In the genomic region with DNA sequence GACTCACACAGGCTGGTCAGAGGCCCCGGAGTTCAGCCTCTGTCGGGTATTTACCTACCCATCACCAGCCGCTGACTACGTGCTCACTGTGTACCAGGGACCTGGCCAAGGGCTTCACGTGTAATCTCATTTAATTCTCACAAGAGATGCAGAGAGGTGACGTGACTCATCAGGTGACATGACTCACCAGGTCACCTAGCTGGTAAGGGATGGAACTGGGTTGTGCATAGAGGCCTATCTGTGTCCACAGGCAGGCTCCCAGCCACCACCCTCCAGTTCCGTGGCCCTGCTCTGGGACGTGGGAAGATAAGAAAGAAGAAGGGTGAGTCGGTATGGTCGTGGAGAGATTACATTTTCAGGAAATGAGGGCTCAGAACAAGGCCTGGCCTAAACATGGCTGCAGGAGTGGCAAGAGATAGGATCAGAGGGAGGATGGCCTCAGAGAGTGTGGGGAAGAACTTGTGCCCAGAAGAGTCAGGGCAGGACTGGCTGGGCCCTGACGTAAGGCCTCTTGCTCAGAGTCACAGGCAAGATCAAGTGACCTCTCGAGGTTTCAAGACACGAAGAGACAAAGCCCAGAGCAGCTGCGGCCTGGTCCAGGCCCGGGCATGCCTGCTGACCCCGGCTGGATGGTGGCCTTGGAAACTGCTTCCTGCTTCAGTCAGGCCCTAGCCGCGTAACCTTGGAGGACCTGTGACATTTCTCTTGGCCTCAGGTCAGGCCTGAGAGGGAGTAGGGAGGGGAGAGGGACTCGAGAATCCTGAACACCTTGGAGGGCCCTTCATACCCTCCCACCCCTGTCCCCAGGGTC, we compare ENCODE assay signal across 2 cellular contexts.
A peak's percentile ranks its signal among the peaks of the same experiment; 100 is the strongest.
TF ChIP-seq lines count a peak whose summit lies in the region.

No MANE protein-coding gene starts in this region.

TF ChIP-seq in K562, 482 proteins besides CTCF, POLR2A, EP300 and RAD21 (continued from another document and continues in another):
- TF ChIP-seq, protein P1, sequence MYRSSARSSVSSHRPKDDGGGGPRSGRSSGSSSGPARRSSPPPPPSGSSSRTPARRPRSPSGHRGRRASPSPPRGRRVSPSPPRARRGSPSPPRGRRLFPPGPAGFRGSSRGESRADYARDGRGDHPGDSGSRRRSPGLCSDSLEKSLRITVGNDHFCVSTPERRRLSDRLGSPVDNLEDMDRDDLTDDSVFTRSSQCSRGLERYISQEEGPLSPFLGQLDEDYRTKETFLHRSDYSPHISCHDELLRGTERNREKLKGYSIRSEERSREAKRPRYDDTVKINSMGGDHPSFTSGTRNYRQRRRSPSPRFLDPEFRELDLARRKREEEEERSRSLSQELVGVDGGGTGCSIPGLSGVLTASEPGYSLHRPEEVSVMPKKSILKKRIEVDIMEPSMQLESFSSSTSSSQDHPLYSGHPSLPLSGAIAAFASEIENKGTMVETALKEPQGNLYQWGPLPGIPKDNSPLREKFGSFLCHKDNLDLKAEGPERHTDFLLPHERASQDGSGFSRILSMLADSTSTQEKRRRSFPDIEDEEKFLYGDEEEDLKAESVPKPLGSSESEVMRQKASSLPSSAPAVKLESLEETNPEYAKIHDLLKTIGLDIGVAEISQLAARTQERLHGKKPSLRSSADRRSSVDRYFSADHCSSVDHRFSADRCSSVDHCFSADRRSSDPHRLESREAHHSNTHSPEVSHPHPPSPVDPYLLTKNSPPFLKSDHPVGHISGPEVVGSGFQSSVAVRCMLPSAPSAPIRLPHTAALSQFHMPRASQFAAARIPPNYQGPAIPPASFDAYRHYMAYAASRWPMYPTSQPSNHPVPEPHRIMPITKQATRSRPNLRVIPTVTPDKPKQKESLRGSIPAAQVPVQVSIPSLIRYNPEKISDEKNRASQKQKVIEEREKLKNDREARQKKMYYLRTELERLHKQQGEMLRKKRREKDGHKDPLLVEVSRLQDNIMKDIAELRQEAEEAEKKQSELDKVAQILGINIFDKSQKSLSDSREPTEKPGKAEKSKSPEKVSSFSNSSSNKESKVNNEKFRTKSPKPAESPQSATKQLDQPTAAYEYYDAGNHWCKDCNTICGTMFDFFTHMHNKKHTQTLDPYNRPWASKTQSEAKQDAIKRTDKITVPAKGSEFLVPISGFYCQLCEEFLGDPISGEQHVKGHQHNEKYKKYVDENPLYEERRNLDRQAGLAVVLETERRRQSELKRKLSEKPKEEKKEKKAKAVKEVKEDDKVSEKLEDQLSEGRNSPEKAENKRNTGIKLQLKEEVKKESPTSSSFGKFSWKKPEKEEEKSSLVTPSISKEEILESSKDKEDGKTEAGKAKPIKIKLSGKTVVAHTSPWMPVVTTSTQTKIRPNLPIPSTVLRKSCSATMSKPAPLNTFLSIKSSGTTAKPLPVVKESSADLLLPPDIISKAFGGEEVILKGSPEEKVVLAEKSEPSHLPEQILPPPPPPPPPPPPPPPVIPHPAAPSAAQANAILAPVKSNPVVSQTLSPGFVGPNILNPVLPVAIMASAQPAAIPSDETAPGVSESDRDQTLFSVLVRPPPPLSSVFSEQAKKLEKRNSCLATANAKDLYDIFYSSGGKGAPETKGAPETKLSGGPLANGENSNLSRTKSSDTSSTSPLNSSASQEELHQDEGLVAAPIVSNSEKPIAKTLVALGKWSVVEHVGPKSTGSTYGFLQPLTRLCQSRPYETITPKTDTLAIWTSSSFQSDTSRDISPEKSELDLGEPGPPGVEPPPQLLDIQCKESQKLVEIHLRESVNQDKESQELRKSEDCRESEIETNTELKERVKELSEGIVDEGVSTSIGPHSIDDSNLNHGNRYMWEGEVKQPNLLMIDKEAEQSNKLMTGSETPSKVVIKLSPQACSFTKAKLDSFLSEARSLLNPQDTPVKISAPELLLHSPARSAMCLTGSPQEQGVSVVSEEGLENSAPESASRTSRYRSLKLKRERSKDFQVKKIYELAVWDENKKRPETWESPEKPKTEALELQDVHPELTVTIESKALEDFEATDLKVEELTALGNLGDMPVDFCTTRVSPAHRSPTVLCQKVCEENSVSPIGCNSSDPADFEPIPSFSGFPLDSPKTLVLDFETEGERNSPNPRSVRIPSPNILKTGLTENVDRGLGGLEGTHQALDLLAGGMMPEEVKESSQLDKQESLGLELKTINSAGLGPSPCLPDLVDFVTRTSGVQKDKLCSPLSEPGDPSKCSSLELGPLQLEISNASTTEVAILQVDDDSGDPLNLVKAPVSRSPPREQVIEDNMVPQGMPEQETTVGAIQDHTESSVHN (IDR thresholded peaks at IDR 0.05; ENCODE audit: borderline replicate concordance in 1 of 2, low read depth in 1 of 2), result peak in 1 of 2 experiments; percentile 84; a peak in 1 of 4 replicates
- peak; percentile 98 for TF ChIP-seq STAT5A (IDR thresholded peaks at IDR 0.05; ENCODE audit: borderline replicate concordance, low read length)
- peak; percentile 82 for TF ChIP-seq MXI1 (IDR thresholded peaks at IDR 0.05; ENCODE audit: low read depth, low read length)
- peak; percentile 97 for TF ChIP-seq HSF4 (CRISPR knock-in tag; IDR thresholded peaks at IDR 0.05; ENCODE audit: borderline replicate concordance)
- peak; percentile 89 for TF ChIP-seq ZKSCAN1 (IDR thresholded peaks at IDR 0.05; ENCODE audit: low read depth, low read length)
- peak; percentile 100 for TF ChIP-seq CTBP1 (IDR thresholded peaks at IDR 0.05; ENCODE audit: borderline replicate concordance)
- TF ChIP-seq ZNF239 (CRISPR knock-in tag; IDR thresholded peaks at IDR 0.05), result peak; percentile 95
- TF ChIP-seq CBX3 (IDR thresholded peaks at IDR 0.05; ENCODE audit: borderline replicate concordance in 1 of 2, low read length in 2 of 2), result peak in 1 of 2 experiments; percentile 80; a peak in 2 of 3 replicates
- TF ChIP-seq, protein P2, sequence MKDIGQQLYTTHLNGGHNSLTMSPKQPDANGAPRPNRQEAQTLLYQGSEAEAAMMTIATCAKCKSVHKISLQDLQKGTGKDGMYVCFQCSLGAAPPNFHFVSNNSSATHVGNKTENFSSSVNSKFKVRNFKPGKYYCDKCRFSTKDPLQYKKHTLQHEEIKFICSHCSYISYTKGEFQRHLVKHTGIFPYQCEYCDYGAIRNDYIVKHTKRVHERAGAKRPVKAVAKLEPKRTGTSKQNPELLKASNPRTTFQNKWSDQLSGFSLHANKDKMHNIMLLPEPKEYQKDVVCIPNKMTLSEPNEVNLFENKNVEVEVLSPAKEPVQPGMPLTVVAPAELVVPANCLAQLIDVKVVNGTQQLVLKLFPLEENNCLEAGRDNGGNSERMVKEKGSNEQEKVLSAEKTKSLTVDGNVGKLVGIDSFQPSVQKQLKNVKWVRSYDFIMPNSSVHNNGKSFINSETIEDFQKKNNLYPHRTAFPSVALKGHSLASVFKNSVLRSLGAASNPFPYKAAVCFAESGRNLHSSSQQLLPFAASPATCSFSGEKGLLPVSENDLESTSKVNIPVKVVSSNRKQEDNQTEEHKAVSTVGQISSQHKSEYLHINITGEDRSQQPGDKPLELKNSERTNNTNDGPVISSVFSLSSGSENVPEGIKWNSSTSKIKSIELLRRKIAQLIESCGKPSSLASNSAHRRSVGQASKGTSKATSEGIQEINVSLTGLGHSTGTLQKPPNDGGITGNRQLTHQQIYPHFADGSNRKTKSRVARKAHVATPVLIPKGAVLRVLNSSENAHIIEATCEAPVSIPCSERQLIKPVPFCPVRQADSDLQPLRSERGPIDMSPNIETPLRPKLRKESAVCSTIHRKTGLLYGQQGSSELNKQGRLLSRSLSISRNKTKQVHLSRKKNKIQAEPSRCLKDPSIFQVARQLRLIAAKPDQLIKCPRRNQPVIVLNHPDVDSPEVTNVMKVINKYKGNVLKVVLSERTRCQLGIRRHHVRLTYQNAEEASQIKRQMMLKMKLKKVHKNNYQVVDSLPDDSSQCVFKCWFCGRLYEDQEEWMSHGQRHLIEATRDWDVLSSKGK (CRISPR knock-in tag; IDR thresholded peaks at IDR 0.05), result no peak
- TF ChIP-seq ZNF668 (CRISPR knock-in tag; IDR thresholded peaks at IDR 0.05), result peak; percentile 93; the same call in 1 of the 2 replicates
- TF ChIP-seq KDM4B (IDR thresholded peaks at IDR 0.05; ENCODE audit: borderline replicate concordance in 2 of 2, low read depth in 1 of 2), result no peak
- no peak for TF ChIP-seq BDP1 (IDR thresholded peaks at IDR 0.05; ENCODE audit: insufficient read depth, insufficient read length)
- TF ChIP-seq NFRKB (IDR thresholded peaks at IDR 0.05; ENCODE audit: low read depth), result peak; percentile 95

TF ChIP-seq in HepG2, 621 proteins besides CTCF, POLR2A, EP300 and RAD21 (continued from another document and continues in another):
- TF ChIP-seq ZNF282 (IDR thresholded peaks at IDR 0.05; ENCODE audit: partially characterized antibody) (no peak), FOXK1 (CRISPR knock-in tag; IDR thresholded peaks at IDR 0.05; ENCODE audit: borderline replicate concordance, low read depth) (peak; percentile 56; the same call in 1 of the 2 replicates), ZNF33B (CRISPR knock-in tag; IDR thresholded peaks at IDR 0.05) (no peak), ZNF317 (CRISPR knock-in tag; IDR thresholded peaks at IDR 0.05) (0 out of 2 replicates have a peak, but pooled peaks have one; percentile 65), EED (CRISPR knock-in tag; IDR thresholded peaks at IDR 0.05) (0 out of 2 replicates have a peak, but pooled peaks have one; percentile 36), TOPORS (CRISPR knock-in tag; IDR thresholded peaks at IDR 0.05) (no peak), YY1 (IDR thresholded peaks at IDR 0.05; ENCODE audit: insufficient read depth, insufficient replicate concordance, low read depth, low read length) (no peak), SP140L (CRISPR knock-in tag; IDR thresholded peaks at IDR 0.05; ENCODE audit: borderline replicate concordance) (no peak), ZNF138 (CRISPR knock-in tag; IDR thresholded peaks at IDR 0.05; ENCODE audit: low read depth) (0 out of 2 replicates have a peak, but pooled peaks have one; percentile 37), BRCA1 (CRISPR knock-in tag; IDR thresholded peaks at IDR 0.05) (0 out of 2 replicates have a peak, but pooled peaks have one; percentile 17), MED1 (CRISPR knock-in tag; IDR thresholded peaks at IDR 0.05) (peak; percentile 69), HOXA7 (CRISPR knock-in tag; IDR thresholded peaks at IDR 0.05) (no peak), ESRRA (CRISPR knock-in tag; IDR thresholded peaks at IDR 0.05; ENCODE audit: low read depth) (0 out of 2 replicates have a peak, but pooled peaks have one; percentile 36), PLRG1 (conservative IDR thresholded peaks at IDR 0.05) (no peak), PPARG (CRISPR knock-in tag; conservative IDR thresholded peaks at IDR 0.05) (peak; percentile 8), HOXA5 (CRISPR knock-in tag; IDR thresholded peaks at IDR 0.05) (0 out of 2 replicates have a peak, but pooled peaks have one; percentile 13)
- TF ChIP-seq, protein P3, sequence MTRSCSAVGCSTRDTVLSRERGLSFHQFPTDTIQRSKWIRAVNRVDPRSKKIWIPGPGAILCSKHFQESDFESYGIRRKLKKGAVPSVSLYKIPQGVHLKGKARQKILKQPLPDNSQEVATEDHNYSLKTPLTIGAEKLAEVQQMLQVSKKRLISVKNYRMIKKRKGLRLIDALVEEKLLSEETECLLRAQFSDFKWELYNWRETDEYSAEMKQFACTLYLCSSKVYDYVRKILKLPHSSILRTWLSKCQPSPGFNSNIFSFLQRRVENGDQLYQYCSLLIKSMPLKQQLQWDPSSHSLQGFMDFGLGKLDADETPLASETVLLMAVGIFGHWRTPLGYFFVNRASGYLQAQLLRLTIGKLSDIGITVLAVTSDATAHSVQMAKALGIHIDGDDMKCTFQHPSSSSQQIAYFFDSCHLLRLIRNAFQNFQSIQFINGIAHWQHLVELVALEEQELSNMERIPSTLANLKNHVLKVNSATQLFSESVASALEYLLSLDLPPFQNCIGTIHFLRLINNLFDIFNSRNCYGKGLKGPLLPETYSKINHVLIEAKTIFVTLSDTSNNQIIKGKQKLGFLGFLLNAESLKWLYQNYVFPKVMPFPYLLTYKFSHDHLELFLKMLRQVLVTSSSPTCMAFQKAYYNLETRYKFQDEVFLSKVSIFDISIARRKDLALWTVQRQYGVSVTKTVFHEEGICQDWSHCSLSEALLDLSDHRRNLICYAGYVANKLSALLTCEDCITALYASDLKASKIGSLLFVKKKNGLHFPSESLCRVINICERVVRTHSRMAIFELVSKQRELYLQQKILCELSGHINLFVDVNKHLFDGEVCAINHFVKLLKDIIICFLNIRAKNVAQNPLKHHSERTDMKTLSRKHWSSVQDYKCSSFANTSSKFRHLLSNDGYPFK (CRISPR knock-in tag; IDR thresholded peaks at IDR 0.05; ENCODE audit: borderline replicate concordance), result peak; percentile 25; the same call in 1 of the 2 replicates
- TF ChIP-seq, protein P4, sequence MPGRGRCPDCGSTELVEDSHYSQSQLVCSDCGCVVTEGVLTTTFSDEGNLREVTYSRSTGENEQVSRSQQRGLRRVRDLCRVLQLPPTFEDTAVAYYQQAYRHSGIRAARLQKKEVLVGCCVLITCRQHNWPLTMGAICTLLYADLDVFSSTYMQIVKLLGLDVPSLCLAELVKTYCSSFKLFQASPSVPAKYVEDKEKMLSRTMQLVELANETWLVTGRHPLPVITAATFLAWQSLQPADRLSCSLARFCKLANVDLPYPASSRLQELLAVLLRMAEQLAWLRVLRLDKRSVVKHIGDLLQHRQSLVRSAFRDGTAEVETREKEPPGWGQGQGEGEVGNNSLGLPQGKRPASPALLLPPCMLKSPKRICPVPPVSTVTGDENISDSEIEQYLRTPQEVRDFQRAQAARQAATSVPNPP (CRISPR knock-in tag; IDR thresholded peaks at IDR 0.05), result no peak
- TF ChIP-seq, protein P5, sequence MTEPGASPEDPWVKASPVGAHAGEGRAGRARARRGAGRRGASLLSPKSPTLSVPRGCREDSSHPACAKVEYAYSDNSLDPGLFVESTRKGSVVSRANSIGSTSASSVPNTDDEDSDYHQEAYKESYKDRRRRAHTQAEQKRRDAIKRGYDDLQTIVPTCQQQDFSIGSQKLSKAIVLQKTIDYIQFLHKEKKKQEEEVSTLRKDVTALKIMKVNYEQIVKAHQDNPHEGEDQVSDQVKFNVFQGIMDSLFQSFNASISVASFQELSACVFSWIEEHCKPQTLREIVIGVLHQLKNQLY (CRISPR knock-in tag; IDR thresholded peaks at IDR 0.05), result peak; percentile 95
- TF ChIP-seq, protein P6, sequence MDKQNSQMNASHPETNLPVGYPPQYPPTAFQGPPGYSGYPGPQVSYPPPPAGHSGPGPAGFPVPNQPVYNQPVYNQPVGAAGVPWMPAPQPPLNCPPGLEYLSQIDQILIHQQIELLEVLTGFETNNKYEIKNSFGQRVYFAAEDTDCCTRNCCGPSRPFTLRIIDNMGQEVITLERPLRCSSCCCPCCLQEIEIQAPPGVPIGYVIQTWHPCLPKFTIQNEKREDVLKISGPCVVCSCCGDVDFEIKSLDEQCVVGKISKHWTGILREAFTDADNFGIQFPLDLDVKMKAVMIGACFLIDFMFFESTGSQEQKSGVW (CRISPR knock-in tag; IDR thresholded peaks at IDR 0.05; ENCODE audit: borderline replicate concordance), result no peak
- TF ChIP-seq, protein P7, sequence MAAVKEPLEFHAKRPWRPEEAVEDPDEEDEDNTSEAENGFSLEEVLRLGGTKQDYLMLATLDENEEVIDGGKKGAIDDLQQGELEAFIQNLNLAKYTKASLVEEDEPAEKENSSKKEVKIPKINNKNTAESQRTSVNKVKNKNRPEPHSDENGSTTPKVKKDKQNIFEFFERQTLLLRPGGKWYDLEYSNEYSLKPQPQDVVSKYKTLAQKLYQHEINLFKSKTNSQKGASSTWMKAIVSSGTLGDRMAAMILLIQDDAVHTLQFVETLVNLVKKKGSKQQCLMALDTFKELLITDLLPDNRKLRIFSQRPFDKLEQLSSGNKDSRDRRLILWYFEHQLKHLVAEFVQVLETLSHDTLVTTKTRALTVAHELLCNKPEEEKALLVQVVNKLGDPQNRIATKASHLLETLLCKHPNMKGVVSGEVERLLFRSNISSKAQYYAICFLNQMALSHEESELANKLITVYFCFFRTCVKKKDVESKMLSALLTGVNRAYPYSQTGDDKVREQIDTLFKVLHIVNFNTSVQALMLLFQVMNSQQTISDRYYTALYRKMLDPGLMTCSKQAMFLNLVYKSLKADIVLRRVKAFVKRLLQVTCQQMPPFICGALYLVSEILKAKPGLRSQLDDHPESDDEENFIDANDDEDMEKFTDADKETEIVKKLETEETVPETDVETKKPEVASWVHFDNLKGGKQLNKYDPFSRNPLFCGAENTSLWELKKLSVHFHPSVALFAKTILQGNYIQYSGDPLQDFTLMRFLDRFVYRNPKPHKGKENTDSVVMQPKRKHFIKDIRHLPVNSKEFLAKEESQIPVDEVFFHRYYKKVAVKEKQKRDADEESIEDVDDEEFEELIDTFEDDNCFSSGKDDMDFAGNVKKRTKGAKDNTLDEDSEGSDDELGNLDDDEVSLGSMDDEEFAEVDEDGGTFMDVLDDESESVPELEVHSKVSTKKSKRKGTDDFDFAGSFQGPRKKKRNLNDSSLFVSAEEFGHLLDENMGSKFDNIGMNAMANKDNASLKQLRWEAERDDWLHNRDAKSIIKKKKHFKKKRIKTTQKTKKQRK (IDR thresholded peaks at IDR 0.05; ENCODE audit: low read length), result no peak
